23 cellular contexts compared by ENCODE assay signal in the genomic region with DNA sequence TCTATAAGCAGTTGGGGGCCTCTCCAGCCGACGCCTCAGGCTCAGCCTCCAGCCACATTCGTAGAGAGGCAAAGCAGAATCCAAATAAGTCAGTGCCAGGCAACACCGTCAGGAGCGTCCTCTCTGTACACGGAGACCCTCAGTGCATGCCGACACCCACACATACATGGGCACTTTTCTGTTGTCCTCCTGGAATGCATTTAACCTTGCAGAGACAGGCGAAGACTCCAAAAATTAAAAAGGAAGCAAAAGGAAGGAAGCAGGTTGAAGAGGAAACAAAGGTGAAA.
"Had no signal": no experiment of that assay in that cellular context is flagged by ENCODE, and none has a peak within 500 bp of the region (broad histone marks: within the 10 kb centered on the region; RNA-seq: fewer than 3 reads in every experiment).

No MANE protein-coding gene starts in this region.

- H3K4me2 ChIP-seq: hepatocyte had no signal

- H3K4me3 Mint-ChIP-seq: immature natural killer cell; naive thymus-derived CD4-positive, alpha-beta T cell had no signal

- H3K36me3 Mint-ChIP-seq: immature natural killer cell; naive thymus-derived CD4-positive, alpha-beta T cell had no signal

- ATAC-seq: foreskin keratinocyte; gastroesophageal sphincter; heart left ventricle; left cardiac atrium; left lung; left ventricle myocardium superior; lower lobe of right lung; naive thymus-derived CD4-positive, alpha-beta T cell had no signal

- H3K4me3 ChIP-seq: coronary artery, dorsolateral prefrontal cortex, esophagus muscularis mucosa, gastroesophageal sphincter, heart left ventricle, hepatocyte, left lung, lower lobe of right lung had no signal

- FAIRE-seq: colon, endothelial cell of umbilical vein, frontal cortex had no signal

- H3K79me2 ChIP-seq: hepatocyte had no signal

- H3K36me3 ChIP-seq: esophagus muscularis mucosa, gastroesophageal sphincter, heart left ventricle, left lung, lower lobe of right lung had no signal

- H3K9me3 ChIP-seq: esophagus muscularis mucosa, gastroesophageal sphincter, heart left ventricle, lower lobe of right lung had no signal

- H3K4me1 Mint-ChIP-seq: immature natural killer cell; naive thymus-derived CD4-positive, alpha-beta T cell had no signal

- H3K4me1 ChIP-seq: esophagus muscularis mucosa, foreskin keratinocyte, gastroesophageal sphincter, heart left ventricle, left lung, lower lobe of right lung had no signal

- H3K27me3 ChIP-seq: hepatocyte had no signal

- H3K27ac ChIP-seq: coronary artery, dorsolateral prefrontal cortex, esophagus muscularis mucosa, foreskin keratinocyte, gastroesophageal sphincter, heart left ventricle, hepatocyte, left lung, lower lobe of right lung had no signal

- H3K9me3 Mint-ChIP-seq: immature natural killer cell; naive thymus-derived CD4-positive, alpha-beta T cell had no signal

- H3K27ac Mint-ChIP-seq: immature natural killer cell; naive thymus-derived CD4-positive, alpha-beta T cell had no signal

- DNase-seq: dermis blood vessel endothelial cell; effector CD4-positive, alpha-beta T cell; effector memory CD4-positive, alpha-beta T cell; foreskin keratinocyte; heart left ventricle; hypothalamus; immature natural killer cell; islet precursor cell; left lung; left ventricle myocardium superior; mesenchymal stem cell; midbrain; naive thymus-derived CD4-positive, alpha-beta T cell had no signal

- H2AFZ ChIP-seq: hepatocyte had no signal
